In genomic region chr18:23617412-23618009, GRCh38 we compare ENCODE assay signal across 14 cellular contexts. TPM values are rescaled to one million over a fixed set of nuclear protein-coding genes. Genes with fewer than 3 reads are reported as not detected.
DNase-seq lines count a peak whose midpoint lies in the region; ATAC-seq, FAIRE-seq and TF ChIP-seq lines count a peak whose summit lies in the region.
"Had no signal": no experiment of that assay in that cellular context is flagged by ENCODE, and none has a peak within 500 bp of the region (broad histone marks: within the 10 kb centered on the region; RNA-seq: fewer than 3 reads in every experiment).

No MANE protein-coding gene starts in this region.

- no peak overlapping the region for H3K4me2 ChIP-seq in HepG2 (ENCODE audit: low read depth, low read length)

- TF ChIP-seq EP300 in HepG2 (IDR thresholded peaks at IDR 0.05; ENCODE audit: low read depth in 2 of 2, low read length in 2 of 2) = no peak
- TF ChIP-seq EP300 in HepG2 (CRISPR knock-in tag; IDR thresholded peaks at IDR 0.05; ENCODE audit: borderline replicate concordance) = no peak

- H3K27ac Mint-ChIP-seq in CD4-positive, alpha-beta T cell = no peak overlapping the region
- H3K27ac Mint-ChIP-seq: activated T-helper 1 cell treated with anti-CD3 and anti-CD28 coated beads, Interleukin-12 subunit alpha, Interleukin-12 subunit beta, Interleukin-2, Interleukin-4 antibody, amounts not matched to agents 30 ng/mL and 10 ng/mL and 1 ng/mL, durations not matched to agents 14 hours and 24 hours and 36 hours had no signal

- H3K27me3 Mint-ChIP-seq in CD4-positive, alpha-beta T cell = peaks cover 52% of the 10 kb centered on the region

- no peak overlapping the region for H3K4me3 Mint-ChIP-seq in CD4-positive, alpha-beta T cell
- H3K4me3 Mint-ChIP-seq: activated T-helper 1 cell treated with anti-CD3 and anti-CD28 coated beads, Interleukin-12 subunit alpha, Interleukin-12 subunit beta, Interleukin-2, Interleukin-4 antibody, amounts not matched to agents 30 ng/mL and 10 ng/mL and 1 ng/mL, durations not matched to agents 14 hours and 24 hours and 36 hours had no signal

- peak overlapping the region; percentile 54 to 55 for H3K27ac ChIP-seq in liver (ENCODE audit: low read depth in 1 of 2, low read length in 2 of 2)
- H3K27ac ChIP-seq in HepG2 (ENCODE audit: extremely low read length, insufficient read depth, low read length) = no peak overlapping the region
- H3K27ac ChIP-seq in VCaP = peak overlapping the region; percentile 57
- H3K27ac ChIP-seq in CD4-positive, alpha-beta T cell (ENCODE audit: low read depth, low read length) = no peak overlapping the region
- H3K27ac ChIP-seq: foreskin keratinocyte, WERI-Rb-1 had no signal

- in situ Hi-C loops in HepG2 (cut with HindIII; ENCODE audit: extremely low pct_ligation_motif_present, low pct_unique_long_range_greater_than_20kb) = no loop called here

- ATAC-seq in HepG2 (no peak), HG02763 (IDR thresholded peaks at IDR 0.05; ENCODE audit: unreplicated experiment) (peak; percentile 43), left cardiac atrium (no peak)
- ATAC-seq in stimulated activated naive CD8-positive, alpha-beta T cell treated with anti-CD3 and anti-CD28 coated beads, Interleukin-15, Interleukin-2, amounts not matched to agents 100 U/mL and 50 U/mL, for 24 hours = no peak
- ATAC-seq in CD4-positive, alpha-beta T cell (ENCODE audit: poor library complexity) = no peak
- ATAC-seq: foreskin keratinocyte, lower lobe of right lung had no signal

- CTCF ChIA-PET in HepG2 (lab: Yijun Ruan, JAX; ENCODE audit: low intra/inter-chr PET ratio, low total read pairs) = no interaction called here
- CTCF ChIA-PET in CD4-positive, alpha-beta T cell (lab: Charles Lee) = interaction anchor here (0.9 kb wide), 1 partner anchor 86 kb away, joined by 3 read pairs; no protein-coding TSS in a partner anchor

- H3K36me3 ChIP-seq in liver (ENCODE audit: control insufficient read depth in 4 of 4, insufficient read depth in 3 of 4, low read depth in 1 of 4, low read length in 3 of 4) (no peaks in the 10 kb centered on the region), HepG2 (replicated peaks in 1 of 2; ENCODE audit: control insufficient read depth in 1 of 2, insufficient read depth in 2 of 2, low read length in 2 of 2) (no peaks in the 10 kb centered on the region)
- H3K36me3 ChIP-seq: lower lobe of right lung, WERI-Rb-1 had no signal

- 50% methylated on average over 4 of the region's 4 CpGs for WGBS in liver
- WGBS in HepG2 (ENCODE audit: low lambda C conversion rate) = 13% methylated on average over 4 of the region's 4 CpGs

- H3K79me2 ChIP-seq in HepG2 (ENCODE audit: insufficient read depth, low read length) = no peaks in the 10 kb centered on the region

- no TSS peak for BruUV-seq in HepG2 (replicated peaks; lab: Mats Ljungman, UMichigan)

- DNase-seq in HepG2 (ENCODE audit: low spot score) (no peak), left cardiac atrium (no peak), NCI-H146 (lab: John Stamatoyannopoulos, UW) (no peak)
- DNase-seq in stimulated activated naive CD8-positive, alpha-beta T cell treated with anti-CD3 and anti-CD28 coated beads, Interleukin-15, Interleukin-2, amounts not matched to agents 100 U/mL and 50 U/mL, for 24 hours = no peak
- DNase-seq in CD4-positive, alpha-beta T cell = no peak
- DNase-seq: DND-41, foreskin keratinocyte, lower lobe of right lung, NCI-H187, WERI-Rb-1 had no signal

- H3K9me3 ChIP-seq in liver (ENCODE audit: control insufficient read depth in 4 of 4, low read length in 3 of 4) = no peaks in the 10 kb centered on the region
- no peaks in the 10 kb centered on the region for H3K9me3 ChIP-seq in HepG2 (ENCODE audit: low read length)
- no peaks in the 10 kb centered on the region for H3K9me3 ChIP-seq in CD4-positive, alpha-beta T cell (ENCODE audit: control insufficient read depth, low read length)
- H3K9me3 ChIP-seq: lower lobe of right lung had no signal

- no peaks in the 10 kb centered on the region for H3K9me3 Mint-ChIP-seq in CD4-positive, alpha-beta T cell
- H3K9me3 Mint-ChIP-seq: activated T-helper 1 cell treated with anti-CD3 and anti-CD28 coated beads, Interleukin-12 subunit alpha, Interleukin-12 subunit beta, Interleukin-2, Interleukin-4 antibody, amounts not matched to agents 30 ng/mL and 10 ng/mL and 1 ng/mL, durations not matched to agents 14 hours and 24 hours and 36 hours had no signal

- no peak overlapping the region for H2AFZ ChIP-seq in HepG2 (ENCODE audit: low read length)

- H3K4me1 Mint-ChIP-seq in CD4-positive, alpha-beta T cell (ENCODE audit: low read depth) = peaks cover 6% of the 10 kb centered on the region

- TF ChIP-seq RAD21 in liver (IDR thresholded peaks at IDR 0.05) (no peak), HepG2 (CRISPR knock-in tag; IDR thresholded peaks at IDR 0.05) (no peak)

- no peak overlapping the region for H3K4me3 ChIP-seq in liver (ENCODE audit: low read depth in 1 of 3, low read length in 3 of 3)
- H3K4me3 ChIP-seq in HepG2 (replicated peaks in 1 of 3; ENCODE audit: insufficient read depth in 1 of 3, low read depth in 2 of 3, low read length in 3 of 3) = no peak overlapping the region
- H3K4me3 ChIP-seq: lower lobe of right lung had no signal

- no peaks in the 10 kb centered on the region for H3K36me3 Mint-ChIP-seq in CD4-positive, alpha-beta T cell (ENCODE audit: low read depth)

- TF ChIP-seq POLR2A in HepG2 (IDR thresholded peaks at IDR 0.05; ENCODE audit: insufficient read depth in 1 of 2, low read depth in 2 of 2, low read length in 2 of 2) = no peak

- FAIRE-seq in HepG2 (lab: Jason Lieb, UNC) = no peak

- H3K27me3 ChIP-seq in liver (ENCODE audit: control insufficient read depth in 4 of 4, insufficient read depth in 4 of 4, low read length in 3 of 4) (no peaks in the 10 kb centered on the region), HepG2 (ENCODE audit: control insufficient read depth in 1 of 2, insufficient read depth in 2 of 2, low read length in 2 of 2) (peaks cover 1 to 31% of the 10 kb centered on the region in 2 experiments; a peak in 3 of 5 replicates)
- H3K27me3 ChIP-seq in CD4-positive, alpha-beta T cell (ENCODE audit: control insufficient read depth, insufficient read depth, low read length) = peaks cover 26% of the 10 kb centered on the region

- no peaks in the 10 kb centered on the region for H4K20me1 ChIP-seq in HepG2 (ENCODE audit: insufficient read depth, low read length)

- H3K9ac ChIP-seq in liver (ENCODE audit: low read depth in 1 of 2, low read length in 2 of 2) (no peak overlapping the region), HepG2 (ENCODE audit: insufficient read depth, low read depth, low read length) (no peak overlapping the region)

- H3K4me1 ChIP-seq in liver (ENCODE audit: control insufficient read depth in 4 of 4, insufficient read depth in 4 of 4, low read length in 3 of 4) (peaks cover 5 to 28% (median 14%) of the 10 kb centered on the region in 4 donors), HepG2 (ENCODE audit: insufficient read depth, low read length) (peaks cover 37% of the 10 kb centered on the region)
- H3K4me1 ChIP-seq: foreskin keratinocyte had no signal

- TF ChIP-seq CTCF in liver (IDR thresholded peaks at IDR 0.05; ENCODE audit: low read depth, low read length, missing input control) (no peak), HepG2 (CRISPR knock-in tag; IDR thresholded peaks at IDR 0.05) (no peak), VCaP (conservative IDR thresholded peaks at IDR 0.05) (no peak)
- no peak for TF ChIP-seq CTCF in CD4-positive, alpha-beta T cell (IDR thresholded peaks at IDR 0.05)

- POLR2A ChIA-PET in HepG2 (lab: Yijun Ruan, JAX) = interaction anchor here (1.3 kb wide), 1 partner anchor 23 kb away, joined by 3 read pairs; no protein-coding TSS in a partner anchor
- POLR2A ChIA-PET in CD4-positive, alpha-beta T cell (lab: Charles Lee) = no interaction called here

- intact Hi-C loops in HepG2 (cut with micrococcal nuclease; ENCODE audit: unreplicated experiment) (no loop called here), left cardiac atrium (cut with DNase I) (no loop called here)
- intact Hi-C loops in CD4-positive, alpha-beta T cell (cut with DNase I, micrococcal nuclease) = no loop called here

RNA-seq across cellular contexts. Expression of gene NPC1, which starts 31.2 kb away (rescaled TPM):
- total RNA-seq in liver (10 to 100 TPM; 41.4 to 46.7 TPM), HepG2 (2016; rRNA removed; fragmentation: Illumina TruSeq; extraction: Trizol) (28.6 and 46.5 TPM in 2 replicates), left cardiac atrium (10 to 100 TPM; 17.1 to 29.7 TPM)
- polyA plus RNA-seq in liver (10 to 100 TPM in 1 of 2 donors, 1 to 10 TPM in 1; 9.5 to 13.2 TPM), HepG2 (2011; rRNA removed) (114 and 121 TPM in 2 replicates)
- 8.3 and 10.0 TPM in 2 replicates for total RNA-seq in HepG2 (2016; cell fraction: cytosol; rRNA removed; fragmentation: Illumina TruSeq; extraction: Trizol; ENCODE audit: low read depth)
- 22.8 and 44.6 TPM in 2 replicates for total RNA-seq in HepG2 (2016; cell fraction: insoluble cytoplasmic fraction; rRNA removed; fragmentation: Illumina TruSeq; extraction: Trizol)
- 11.8 and 17.8 TPM in 2 replicates for total RNA-seq in HepG2 (2016; cell fraction: membrane; rRNA removed; fragmentation: Illumina TruSeq; extraction: Trizol)
- 80.8 and 107 TPM in 2 replicates for total RNA-seq in HepG2 (2016; cell fraction: nucleus; rRNA removed; fragmentation: Illumina TruSeq; extraction: Trizol)
- polyA plus RNA-seq in HepG2 (2011; cell fraction: cytosol; rRNA removed) = 149 and 162 TPM in 2 replicates
- 224 and 235 TPM in 2 replicates for polyA plus RNA-seq in HepG2 (2011; cell fraction: nucleus; rRNA removed)
- 89.5 and 105 TPM in 2 replicates for polyA plus RNA-seq in HepG2 (2012)
- polyA plus RNA-seq in HepG2 (2016; cell fraction: cytosol; fragmentation: Illumina TruSeq; extraction: Trizol; ENCODE audit: low read depth) = 2.8 and 3.1 TPM in 2 replicates
- 16.2 and 18.5 TPM in 2 replicates for polyA plus RNA-seq in HepG2 (2016; cell fraction: insoluble cytoplasmic fraction; fragmentation: Illumina TruSeq; extraction: Trizol; ENCODE audit: low read depth)
- 4.5 and 6.4 TPM in 2 replicates for polyA plus RNA-seq in HepG2 (2016; cell fraction: membrane; fragmentation: Illumina TruSeq; extraction: Trizol; ENCODE audit: low read depth)
- polyA plus RNA-seq in HepG2 (2016; cell fraction: nucleus; fragmentation: Illumina TruSeq; extraction: Trizol; ENCODE audit: insufficient read depth, low read depth) = 80.1 and 82.3 TPM in 2 replicates
- 256 and 622 TPM in 2 replicates for polyA minus RNA-seq in HepG2 (2011; rRNA and poly(A)+ RNA removed; ENCODE audit: low replicate concordance)
- 144 and 165 TPM in 2 replicates for polyA minus RNA-seq in HepG2 (2011; cell fraction: cytosol; rRNA and poly(A)+ RNA removed)
- polyA minus RNA-seq in HepG2 (2011; cell fraction: nucleus; rRNA and poly(A)+ RNA removed) = 343 and 354 TPM in 2 replicates
- 10 to 100 TPM; 17.2 to 17.6 TPM for total RNA-seq in CD4-positive, alpha-beta T cell

RNA-seq across cellular contexts. Expression of gene ANKRD29, which starts 45.2 kb away (rescaled TPM):
- total RNA-seq in liver = under 1 TPM; 0.28 to 0.50 TPM
- polyA plus RNA-seq in liver = under 1 TPM; 0.14 to 0.39 TPM
- not detected in 2 replicates for total RNA-seq in HepG2 (2016; rRNA removed; fragmentation: Illumina TruSeq; extraction: Trizol)
- 0.30 TPM in 1 of 2 replicates, not detected in the other for total RNA-seq in HepG2 (2016; cell fraction: cytosol; rRNA removed; fragmentation: Illumina TruSeq; extraction: Trizol; ENCODE audit: low read depth)
- not detected in 2 replicates for total RNA-seq in HepG2 (2016; cell fraction: insoluble cytoplasmic fraction; rRNA removed; fragmentation: Illumina TruSeq; extraction: Trizol)
- 0.24 and 0.40 TPM in 2 replicates for total RNA-seq in HepG2 (2016; cell fraction: membrane; rRNA removed; fragmentation: Illumina TruSeq; extraction: Trizol)
- total RNA-seq in HepG2 (2016; cell fraction: nucleus; rRNA removed; fragmentation: Illumina TruSeq; extraction: Trizol) = not detected in 2 replicates
- 0.05 TPM in 1 of 2 replicates, not detected in the other for polyA plus RNA-seq in HepG2 (2011; rRNA removed)
- 0.05 TPM in 1 of 2 replicates, not detected in the other for polyA plus RNA-seq in HepG2 (2011; cell fraction: cytosol; rRNA removed)
- polyA plus RNA-seq in HepG2 (2011; cell fraction: nucleus; rRNA removed) = 0.27 and 0.35 TPM in 2 replicates
- polyA plus RNA-seq in HepG2 (2012) = not detected in 2 replicates
- polyA plus RNA-seq in HepG2 (2016; cell fraction: cytosol; fragmentation: Illumina TruSeq; extraction: Trizol; ENCODE audit: low read depth) = not detected in 2 replicates
- polyA plus RNA-seq in HepG2 (2016; cell fraction: insoluble cytoplasmic fraction; fragmentation: Illumina TruSeq; extraction: Trizol; ENCODE audit: low read depth) = not detected in 2 replicates
- polyA plus RNA-seq in HepG2 (2016; cell fraction: membrane; fragmentation: Illumina TruSeq; extraction: Trizol; ENCODE audit: low read depth) = not detected in 2 replicates
- polyA plus RNA-seq in HepG2 (2016; cell fraction: nucleus; fragmentation: Illumina TruSeq; extraction: Trizol; ENCODE audit: insufficient read depth, low read depth) = 0.21 and 0.36 TPM in 2 replicates
- polyA minus RNA-seq in HepG2 (2011; rRNA and poly(A)+ RNA removed; ENCODE audit: low replicate concordance) = 20.8 TPM in 1 of 2 replicates, not detected in the other
- not detected in 2 replicates for polyA minus RNA-seq in HepG2 (2011; cell fraction: cytosol; rRNA and poly(A)+ RNA removed)
- polyA minus RNA-seq in HepG2 (2011; cell fraction: nucleus; rRNA and poly(A)+ RNA removed) = 0.64 TPM in 1 of 2 replicates, not detected in the other
- 1 to 10 TPM; 4.7 to 8.5 TPM for total RNA-seq in left cardiac atrium
- total RNA-seq in CD4-positive, alpha-beta T cell = under 1 TPM; 0.28 to 0.58 TPM
- total RNA-seq: activated T-helper 1 cell treated with anti-CD3 and anti-CD28 coated beads, Interleukin-12 subunit alpha, Interleukin-12 subunit beta, Interleukin-2, Interleukin-4 antibody, amounts not matched to agents 30 ng/mL and 10 ng/mL and 1 ng/mL, durations not matched to agents 14 hours and 24 hours and 36 hours had no signal

Comparison
In these comparisons a context has a peak if more than half of its experiments do, and no peak if none do; other contexts are left out.
1. H3K27ac ChIP-seq: peak in liver (2 of 2) and VCaP (single experiment); none in HepG2 (single experiment) and CD4-positive, alpha-beta T cell (single experiment).